ENCODE assay signal across 10 cellular contexts in genomic region chr2:120765911-120766757, GRCh38. TPM values are rescaled to one million over a fixed set of nuclear protein-coding genes. Genes with fewer than 3 reads are reported as not detected.
DNase-seq lines count a peak whose midpoint lies in the region; ATAC-seq and TF ChIP-seq lines count a peak whose summit lies in the region.
"Had no signal": no experiment of that assay in that cellular context is flagged by ENCODE, and none has a peak within 500 bp of the region (broad histone marks: within the 10 kb centered on the region; RNA-seq: fewer than 3 reads in every experiment).

No MANE protein-coding gene starts in this region.

- no peaks in the 10 kb centered on the region for H3F3A ChIP-seq in neural progenitor cell (ENCODE audit: low read depth)

- H3K36me3 Mint-ChIP-seq in natural killer cell treated with Interleukin-12 subunit alpha and Interleukin-12 subunit beta and Interleukin-15 and Interleukin-18, amount 100 ng/mL, for 72 hours = no peaks in the 10 kb centered on the region
- H3K36me3 Mint-ChIP-seq in natural killer cell = no peaks in the 10 kb centered on the region
- peaks cover 4% of the 10 kb centered on the region for H3K36me3 Mint-ChIP-seq in neural progenitor cell
- H3K36me3 Mint-ChIP-seq: memory B cell had no signal

- H3K27ac Mint-ChIP-seq in natural killer cell treated with Interleukin-12 subunit alpha and Interleukin-12 subunit beta and Interleukin-15 and Interleukin-18, amount 100 ng/mL, for 72 hours = no peak overlapping the region
- H3K27ac Mint-ChIP-seq in natural killer cell (no peak overlapping the region), neural progenitor cell (peak overlapping the region; percentile 65)
- H3K27ac Mint-ChIP-seq: memory B cell had no signal

- no peaks in the 10 kb centered on the region for H3K9me3 ChIP-seq in neural progenitor cell (ENCODE audit: low read depth)

- H3K4me1 Mint-ChIP-seq in natural killer cell treated with Interleukin-12 subunit alpha and Interleukin-12 subunit beta and Interleukin-15 and Interleukin-18, amount 100 ng/mL, for 72 hours (ENCODE audit: low read depth in 2 of 2) = no peaks in the 10 kb centered on the region
- H3K4me1 Mint-ChIP-seq in natural killer cell = no peaks in the 10 kb centered on the region
- H3K4me1 Mint-ChIP-seq in neural progenitor cell = peaks cover 76% of the 10 kb centered on the region
- H3K4me1 Mint-ChIP-seq: memory B cell had no signal

- intact Hi-C loops in natural killer cell (cut with micrococcal nuclease) = no loop called here

- H4K20me1 ChIP-seq in neural progenitor cell (ENCODE audit: low read depth) = peaks cover 100% of the 10 kb centered on the region

- H3K9me3 Mint-ChIP-seq in natural killer cell treated with Interleukin-12 subunit alpha and Interleukin-12 subunit beta and Interleukin-15 and Interleukin-18, amount 100 ng/mL, for 72 hours = no peaks in the 10 kb centered on the region
- H3K9me3 Mint-ChIP-seq in natural killer cell = no peaks in the 10 kb centered on the region
- no peaks in the 10 kb centered on the region for H3K9me3 Mint-ChIP-seq in neural progenitor cell
- H3K9me3 Mint-ChIP-seq: memory B cell had no signal

- no peak overlapping the region for H3K27ac ChIP-seq in neural progenitor cell

- H3K27me3 ChIP-seq in neural progenitor cell = no peaks in the 10 kb centered on the region

- H3K4me3 ChIP-seq in fibroblast of the aortic adventitia (ENCODE audit: low read depth, low read length) (no peak overlapping the region), neural progenitor cell (no peak overlapping the region)

- TF ChIP-seq CTCF in natural killer cell (IDR thresholded peaks at IDR 0.05) = no peak
- no peak for TF ChIP-seq CTCF in fibroblast of the aortic adventitia (IDR thresholded peaks at IDR 0.05; ENCODE audit: insufficient read depth, low read length)
- no peak for TF ChIP-seq CTCF in neural progenitor cell (IDR thresholded peaks at IDR 0.05)

- no peak overlapping the region for H3K9ac ChIP-seq in neural progenitor cell

- H3K4me3 Mint-ChIP-seq in natural killer cell treated with Interleukin-12 subunit alpha and Interleukin-12 subunit beta and Interleukin-15 and Interleukin-18, amount 100 ng/mL, for 72 hours = no peak overlapping the region
- H3K4me3 Mint-ChIP-seq in natural killer cell (no peak overlapping the region), neural progenitor cell (peak overlapping the region; percentile 0)
- H3K4me3 Mint-ChIP-seq: memory B cell had no signal

- no peak overlapping the region for H2AFZ ChIP-seq in neural progenitor cell (replicated peaks)

- H3K27me3 Mint-ChIP-seq in natural killer cell treated with Interleukin-12 subunit alpha and Interleukin-12 subunit beta and Interleukin-15 and Interleukin-18, amount 100 ng/mL, for 72 hours = no peaks in the 10 kb centered on the region
- H3K27me3 Mint-ChIP-seq in natural killer cell (ENCODE audit: low read depth in 2 of 2) = no peaks in the 10 kb centered on the region
- peaks cover 2% of the 10 kb centered on the region for H3K27me3 Mint-ChIP-seq in neural progenitor cell (ENCODE audit: insufficient read depth, low read depth)

- peak; percentile 34 for DNase-seq in natural killer cell treated with Interleukin-12 subunit alpha and Interleukin-12 subunit beta and Interleukin-15 and Interleukin-18, amount 100 ng/mL, for 72 hours (ENCODE audit: low spot score)
- DNase-seq in natural killer cell (no peak), fibroblast of the aortic adventitia (ENCODE audit: low read depth) (peak; percentile 99), neural progenitor cell (ENCODE audit: low spot score) (peak; percentile 38), DMS153 treated with DMSO at 0.1 percent for 48 hours (lab: John Stamatoyannopoulos, UW; ENCODE audit: unreplicated experiment) (no peak), SHP77 (lab: John Stamatoyannopoulos, UW) (no peak), Ammon's horn (ENCODE audit: low spot score) (no peak)
- no peak for DNase-seq in stimulated activated CD4-positive, alpha-beta T cell treated with anti-CD3 and anti-CD28 coated beads, Interleukin-4, amount 100 ng/mL, for 4 hours
- DNase-seq: AML-193 had no signal

- H3K4me1 ChIP-seq in neural progenitor cell = peaks cover 34% of the 10 kb centered on the region

- no peaks in the 10 kb centered on the region for H3K36me3 ChIP-seq in neural progenitor cell

- peaks cover 100% of the 10 kb centered on the region for H3K79me2 ChIP-seq in neural progenitor cell (ENCODE audit: low read depth)

- H3K4me2 ChIP-seq in neural progenitor cell = no peak overlapping the region

- ATAC-seq in natural killer cell treated with Interleukin-12 subunit alpha and Interleukin-12 subunit beta and Interleukin-15 and Interleukin-18, amount 100 ng/mL, for 72 hours = no peak
- ATAC-seq in natural killer cell = no peak

RNA-seq across cellular contexts. Expression of gene GLI2, which starts 30.5 kb away (rescaled TPM):
- under 1 TPM in 1 of 2 donors, not detected in 1; 0.38 TPM for total RNA-seq in natural killer cell treated with Interleukin-12 subunit alpha and Interleukin-12 subunit beta and Interleukin-15 and Interleukin-18, amount 100 ng/mL, for 72 hours
- total RNA-seq in natural killer cell = not detected
- 1.9 and 5.3 TPM in 2 replicates for total RNA-seq in fibroblast of the aortic adventitia (ENCODE audit: low replicate concordance)
- total RNA-seq in neural progenitor cell (ENCODE audit: low replicate concordance) = 9.4 and 39.6 TPM in 2 replicates

Comparison
In these comparisons a context has a peak if more than half of its experiments do, and no peak if none do; other contexts are left out.
1. DNase-seq: peak in natural killer cell treated with Interleukin-12 subunit alpha and Interleukin-12 subunit beta and Interleukin-15 and Interleukin-18, amount 100 ng/mL, for 72 hours (single experiment), fibroblast of the aortic adventitia (single experiment) and neural progenitor cell (single experiment); none in natural killer cell (single experiment), stimulated activated CD4-positive, alpha-beta T cell treated with anti-CD3 and anti-CD28 coated beads, Interleukin-4, amount 100 ng/mL, for 4 hours (0 of 2), DMS153 treated with DMSO at 0.1 percent for 48 hours (single experiment), SHP77 (0 of 2) and Ammon's horn (single experiment).